In genomic region chr1:47953661-47954060, GRCh38 we compare ENCODE assay signal across 29 cellular contexts. TPM values are rescaled to one million over a fixed set of nuclear protein-coding genes. Genes with fewer than 3 reads are reported as not detected.
A peak's percentile ranks its signal among the peaks of the same experiment; 100 is the strongest.
DNase-seq lines count a peak whose midpoint lies in the region; FAIRE-seq and TF ChIP-seq lines count a peak whose summit lies in the region.
"Had no signal": no experiment of that assay in that cellular context is flagged by ENCODE, and none has a peak within 500 bp of the region (broad histone marks: within the 10 kb centered on the region; RNA-seq: fewer than 3 reads in every experiment).

No MANE protein-coding gene starts in this region.

- DNase-seq in urothelium cell line (ENCODE audit: low spot score) = no peak
- no peak for DNase-seq in mesothelial cell of epicardium (ENCODE audit: low spot score in 2 of 2, unreplicated experiment in 2 of 2)
- DNase-seq: 8988T; ACHN; AML-193; BE2C; C1 segment of cervical spinal cord; Caco-2; Calu3; CD4-positive, alpha-beta memory T cell; CD4-positive, alpha-beta T cell; CD4-positive, CD25-positive, alpha-beta regulatory T cell; CD8-positive, alpha-beta memory T cell; CD8-positive, alpha-beta T cell; COR-L47; DMS 273 treated with DMSO at 0.1 percent for 48 hours; DMS153; DMS53; DMS79; DMS79 treated with DMSO at 0.1 percent for 48 hours; DND-41; EL had no signal

- TF ChIP-seq CTCF in mesothelial cell of epicardium (IDR thresholded peaks at IDR 0.05; ENCODE audit: unreplicated experiment) = no peak

- FAIRE-seq in urothelium cell line (lab: Jason Lieb, UNC) = peak; percentile 35
- FAIRE-seq: A204.1, A549, D721Med had no signal

- H3K4me3 Mint-ChIP-seq in mesothelial cell of epicardium = no peak overlapping the region
- H3K4me3 Mint-ChIP-seq: B cell; CD14-positive monocyte; CD4-positive, alpha-beta memory T cell; CD4-positive, alpha-beta T cell; CD4-positive, CD25-positive, alpha-beta regulatory T cell; CD8-positive, alpha-beta memory T cell; CD8-positive, alpha-beta T cell had no signal

- H3K27ac Mint-ChIP-seq in mesothelial cell of epicardium = no peak overlapping the region
- H3K27ac Mint-ChIP-seq: B cell; CD14-positive monocyte; CD4-positive, alpha-beta memory T cell; CD4-positive, alpha-beta T cell; CD4-positive, CD25-positive, alpha-beta regulatory T cell; CD8-positive, alpha-beta T cell had no signal

- peaks cover 9% of the 10 kb centered on the region for H3K9me3 Mint-ChIP-seq in mesothelial cell of epicardium

- H3K36me3 Mint-ChIP-seq in mesothelial cell of epicardium = no peaks in the 10 kb centered on the region
- H3K36me3 Mint-ChIP-seq: CD14-positive monocyte; CD4-positive, alpha-beta memory T cell; CD4-positive, CD25-positive, alpha-beta regulatory T cell; CD8-positive, alpha-beta memory T cell; CD8-positive, alpha-beta T cell had no signal

- H3K4me1 Mint-ChIP-seq in mesothelial cell of epicardium = peaks cover 2% of the 10 kb centered on the region
- H3K4me1 Mint-ChIP-seq: B cell; CD14-positive monocyte; CD4-positive, alpha-beta memory T cell; CD4-positive, CD25-positive, alpha-beta regulatory T cell; CD8-positive, alpha-beta memory T cell had no signal

- H3K27me3 Mint-ChIP-seq in mesothelial cell of epicardium (ENCODE audit: low read depth) = peaks cover 7% of the 10 kb centered on the region

RNA-seq across cellular contexts. Expression of gene TRABD2B, which starts 43.5 kb away (rescaled TPM):
- 5.8 to 6.2 TPM (median 6.0 TPM) in 3 replicates for total RNA-seq in mesothelial cell of epicardium
- total RNA-seq: A673; B cell; CD4-positive, alpha-beta memory T cell; CD4-positive, alpha-beta T cell; CD4-positive, CD25-positive, alpha-beta regulatory T cell; CD8-positive, alpha-beta memory T cell; CD8-positive, alpha-beta T cell; Daoy had no signal
